10 cellular contexts compared by ENCODE assay signal in the genomic region with DNA sequence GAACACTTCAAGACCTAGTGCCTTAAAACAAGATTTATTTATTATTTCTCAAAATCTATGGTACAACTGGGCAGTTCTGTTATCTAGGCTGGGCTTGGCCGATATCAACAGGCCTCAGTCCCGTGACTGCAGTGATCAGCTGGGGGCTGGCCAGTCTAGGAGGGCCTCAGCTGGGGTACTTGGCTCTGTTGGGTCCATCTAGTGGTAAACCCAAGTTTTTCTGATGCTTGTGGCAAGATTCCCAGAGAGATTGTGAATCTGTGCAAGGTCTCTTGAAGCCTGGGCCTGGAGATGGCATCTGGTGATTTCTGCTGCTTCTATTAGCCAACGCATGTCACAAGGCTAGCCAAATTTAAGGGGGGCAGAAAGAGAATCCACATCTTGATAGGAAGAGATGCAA.
A peak's percentile ranks its signal among the peaks of the same experiment; 100 is the strongest.
DNase-seq lines count a peak whose midpoint lies in the region; ATAC-seq lines count a peak whose summit lies in the region.
"Had no signal": no experiment of that assay in that cellular context is flagged by ENCODE, and none has a peak within 500 bp of the region (broad histone marks: within the 10 kb centered on the region; RNA-seq: fewer than 3 reads in every experiment).

No MANE protein-coding gene starts in this region.

- H3K18ac ChIP-seq in mesenchymal stem cell (ENCODE audit: low read depth in 1 of 2, low read length in 2 of 2), result no peak overlapping the region

- H3K9ac ChIP-seq in mesenchymal stem cell (ENCODE audit: low read length), result no peak overlapping the region

- H3K9me3 ChIP-seq in mesenchymal stem cell (ENCODE audit: control insufficient read depth, low read length), result no peaks in the 10 kb centered on the region
- H3K9me3 ChIP-seq: transverse colon had no signal

- 81% methylated on average over 3 of the region's 3 CpGs for WGBS in mesenchymal stem cell

- H2AK5ac ChIP-seq in mesenchymal stem cell (ENCODE audit: low read length, severe bottlenecking), result no peak overlapping the region

- no peak overlapping the region for H3K4ac ChIP-seq in mesenchymal stem cell (ENCODE audit: low read depth in 1 of 2, low read length in 2 of 2)

- no peak overlapping the region for H2BK120ac ChIP-seq in mesenchymal stem cell (ENCODE audit: low read depth, low read length)

- no peak overlapping the region for H4K8ac ChIP-seq in mesenchymal stem cell (ENCODE audit: low read length)

- H4K91ac ChIP-seq in mesenchymal stem cell (ENCODE audit: low read length), result no peak overlapping the region

- H2BK5ac ChIP-seq in mesenchymal stem cell (ENCODE audit: low read depth, low read length, poor library complexity, severe bottlenecking), result no peak overlapping the region

- H3K36me3 ChIP-seq in mesenchymal stem cell (ENCODE audit: control insufficient read depth in 1 of 2, insufficient read depth in 2 of 2, low read depth in 1 of 2, low read length in 2 of 2), result no peaks in the 10 kb centered on the region
- H3K36me3 ChIP-seq: transverse colon had no signal

- H3K23ac ChIP-seq in mesenchymal stem cell (ENCODE audit: low read length in 2 of 2), result no peak overlapping the region

- no peak overlapping the region for H3K4me3 ChIP-seq in mesenchymal stem cell (ENCODE audit: insufficient read depth in 1 of 2, low read depth in 1 of 2, low read length in 2 of 2)
- H3K4me3 ChIP-seq: transverse colon had no signal

- H2AFZ ChIP-seq in mesenchymal stem cell (ENCODE audit: low read depth, low read length), result no peak overlapping the region

- H2BK15ac ChIP-seq in mesenchymal stem cell (ENCODE audit: low read depth, poor library complexity, severe bottlenecking), result no peak overlapping the region

- ATAC-seq in HG02973 (IDR thresholded peaks at IDR 0.05; ENCODE audit: unreplicated experiment), result no peak
- no peak for ATAC-seq in HG03095 (IDR thresholded peaks at IDR 0.05; ENCODE audit: unreplicated experiment)
- ATAC-seq in HG02938 (IDR thresholded peaks at IDR 0.05; ENCODE audit: unreplicated experiment), result no peak

- H3K79me1 ChIP-seq in mesenchymal stem cell (replicated peaks; ENCODE audit: low read length, poor library complexity, severe bottlenecking), result no peaks in the 10 kb centered on the region

- H3K4me2 ChIP-seq in mesenchymal stem cell (ENCODE audit: low read length, poor library complexity, severe bottlenecking), result no peak overlapping the region

- H3K27me3 ChIP-seq in mesenchymal stem cell (ENCODE audit: control insufficient read depth in 1 of 2, insufficient read depth in 1 of 2, low read length in 2 of 2), result no peaks in the 10 kb centered on the region
- H3K27me3 ChIP-seq: transverse colon had no signal

- DNase-seq in ELR (ENCODE audit: low read depth), result peak; percentile 59
- peak; percentile 51 for DNase-seq in NCI-H69 (lab: John Stamatoyannopoulos, UW)
- DNase-seq in dermis microvascular lymphatic vessel endothelial cell (ENCODE audit: low read depth in 2 of 2), result peak; percentile 1 to 16
- peak; percentile 14 for DNase-seq in mesenchymal stem cell
- no peak for DNase-seq in NCI-H1436 (lab: John Stamatoyannopoulos, UW)
- DNase-seq: MV-4-11, transverse colon had no signal

- no peak overlapping the region for H2BK12ac ChIP-seq in mesenchymal stem cell (ENCODE audit: low read length in 2 of 2)

- H3K4me1 ChIP-seq in mesenchymal stem cell (ENCODE audit: control insufficient read depth, insufficient read depth, low read depth, low read length), result peaks cover 2% of the 10 kb centered on the region
- H3K4me1 ChIP-seq: transverse colon had no signal

- no peak overlapping the region for H3K27ac ChIP-seq in mesenchymal stem cell (ENCODE audit: low read length, poor library complexity, severe bottlenecking)
- H3K27ac ChIP-seq: transverse colon had no signal

- H3K14ac ChIP-seq in mesenchymal stem cell (ENCODE audit: low read length in 2 of 2), result no peak overlapping the region
